21 cellular contexts compared by ENCODE assay signal in genomic region chr2:189679224-189679623, GRCh38.
"Had no signal": no experiment of that assay in that cellular context is flagged by ENCODE, and none has a peak within 500 bp of the region (broad histone marks: within the 10 kb centered on the region; RNA-seq: fewer than 3 reads in every experiment).

No MANE protein-coding gene starts in this region.

- H3K4me3 Mint-ChIP-seq: activated naive CD8-positive, alpha-beta T cell treated with anti-CD3 and anti-CD28 coated beads for 36 hours had no signal

- H3K4me3 ChIP-seq: dorsolateral prefrontal cortex, esophagus muscularis mucosa, gastrocnemius medialis, mucosa of descending colon, tibial artery had no signal

- H3K27me3 Mint-ChIP-seq: activated naive CD8-positive, alpha-beta T cell treated with anti-CD3 and anti-CD28 coated beads for 36 hours; stimulated activated naive CD8-positive, alpha-beta T cell treated with anti-CD3 and anti-CD28 coated beads, Interleukin-15, Interleukin-2, amounts not matched to agents 100 ng/mL and 50 ng/mL, for 24 hours had no signal

- H3K27me3 ChIP-seq: dorsolateral prefrontal cortex, esophagus muscularis mucosa, gastrocnemius medialis, tibial artery had no signal

- H3K36me3 ChIP-seq: gastrocnemius medialis, tibial artery had no signal

- ATAC-seq: gastrocnemius medialis, left colon, mucosa of descending colon, right cardiac atrium had no signal

- H3K27ac Mint-ChIP-seq: activated naive CD8-positive, alpha-beta T cell treated with anti-CD3 and anti-CD28 coated beads for 36 hours; stimulated activated naive CD8-positive, alpha-beta T cell treated with anti-CD3 and anti-CD28 coated beads, Interleukin-15, Interleukin-2, amounts not matched to agents 100 ng/mL and 50 ng/mL, for 24 hours had no signal

- H3K27ac ChIP-seq: dorsolateral prefrontal cortex, esophagus muscularis mucosa, gastrocnemius medialis, parathyroid adenoma, tibial artery had no signal

- DNase-seq: activated CD4-positive, alpha-beta T cell treated with anti-CD3 and anti-CD28 coated beads for 4 hours; activated CD4-positive, alpha-beta T cell treated with anti-CD3 and anti-CD28 coated beads, Interleukin-2, amount 50 U/mL, for 48 hours; activated CD4-positive, CD25-positive, alpha-beta regulatory T cell; activated naive CD4-positive, alpha-beta T cell treated with Interleukin-2 at 50 U/mL for 16 hours; activated naive CD8-positive, alpha-beta T cell treated with anti-CD3 and anti-CD28 coated beads for 36 hours; activated T-cell treated with anti-CD3 and anti-CD28 coated beads, Interleukin-2, amount 50 U/mL, for 48 hours; central memory CD4-positive, alpha-beta T cell; dorsolateral prefrontal cortex; gastrocnemius medialis; head of caudate nucleus; left colon; mesenchymal stem cell; mucosa of descending colon; nucleus accumbens; right cardiac atrium; stimulated activated CD4-positive, alpha-beta T cell treated with anti-CD3 and anti-CD28 coated beads, Interleukin-4, amount 100 ng/mL, for 24 hours; substantia nigra; tibial artery had no signal

- H3K9me3 ChIP-seq: gastrocnemius medialis, tibial artery had no signal
